In genomic region chr6:116287668-116288282, GRCh38 we compare ENCODE assay signal across 7 cellular contexts. TPM values are rescaled to one million over a fixed set of nuclear protein-coding genes. Genes with fewer than 3 reads are reported as not detected.
DNase-seq lines count a peak whose midpoint lies in the region; ATAC-seq and TF ChIP-seq lines count a peak whose summit lies in the region.

No MANE protein-coding gene starts in this region.

- no peaks in the 10 kb centered on the region for H4K20me1 ChIP-seq in HCT116 (ENCODE audit: insufficient read depth)

- no peaks in the 10 kb centered on the region for H3K79me2 ChIP-seq in HCT116 (ENCODE audit: insufficient read depth, low read length)

- no peaks in the 10 kb centered on the region for H3K9me2 ChIP-seq in HCT116 (ENCODE audit: insufficient read depth)

- no peak overlapping the region for H3K9ac ChIP-seq in HCT116 (ENCODE audit: low read length)

- RAD21 ChIA-PET in HCT116 (lab: Charles Lee; ENCODE audit: low non-redundant PET in 1 of 2, low total read pairs in 2 of 2, uncharacterized antibody in 2 of 2, unreplicated experiment in 2 of 2), result interaction anchor here in 1 of 2 experiments (0.9 kb wide), 1 partner anchor 274 kb away, joined by 5 read pairs; no protein-coding TSS in a partner anchor

- H2AFZ ChIP-seq in HCT116 (ENCODE audit: low read depth, low read length, poor library complexity, severe bottlenecking), result no peak overlapping the region

- H3K4me2 ChIP-seq in HCT116 (ENCODE audit: low read length), result no peak overlapping the region

- POLR2A ChIA-PET in HCT116 (lab: Charles Lee), result interaction anchor here (0.7 kb wide), 2 partner anchors 8 to 273 kb away, joined by 3 to 4 read pairs; partner anchors contain the start of gene TSPYL1

- DNase-seq in GM03348 (ENCODE audit: low spot score) (peak; percentile 39), HCT116 (ENCODE audit: low read depth, low spot score) (peak; percentile 51), NCI-H774 (lab: John Stamatoyannopoulos, UW) (peak; percentile 40), cardiac fibroblast (ENCODE audit: low read depth in 2 of 2) (peak; percentile 78 to 81), right lobe of liver (no peak)

- BruUV-seq in HCT116 (replicated peaks; lab: Mats Ljungman, UMichigan), result no TSS peak

- 72% methylated on average over 2 of the region's 2 CpGs for WGBS in right lobe of liver (ENCODE audit: insufficient coverage, low coverage, low lambda C conversion rate, missing lambda C conversion rate)

- CTCF ChIA-PET in HCT116 (lab: Charles Lee), result interaction anchor here (0.6 to 2.3 kb wide), 31 partner anchors 8 to 357 kb away, joined by 3 to 26 read pairs (median 4); partner anchors contain the start of genes CALHM5, DSE and TSPYL1

- H3K4me1 ChIP-seq in HCT116 (ENCODE audit: control insufficient read depth in 1 of 2, insufficient read depth in 2 of 2, low read length in 2 of 2) (no peaks in the 10 kb centered on the region), right lobe of liver (no peaks in the 10 kb centered on the region)

- no peak for TF ChIP-seq POLR2A in HCT116 (IDR thresholded peaks at IDR 0.05; ENCODE audit: borderline replicate concordance, extremely low read depth, insufficient read depth, insufficient read length)
- TF ChIP-seq POLR2A in right lobe of liver (IDR thresholded peaks at IDR 0.05), result no peak

- intact Hi-C loops in HCT116 (cut with micrococcal nuclease) (loop anchor here (1.0 to 5.0 kb wide), 3 partner anchors 245 to 560 kb away; no protein-coding TSS in a partner anchor), right lobe of liver (cut with DNase I) (no loop called here)

- TF ChIP-seq CTCF in HCT116 (IDR thresholded peaks at IDR 0.05 in 2 of 3, conservative IDR thresholded peaks at IDR 0.05 in 1 of 3; ENCODE audit: borderline replicate concordance in 1 of 3, insufficient read depth in 1 of 3, low read depth in 2 of 3, low read length in 2 of 3) (peak; percentile 77 to 85 (median 80)), cardiac fibroblast (IDR thresholded peaks at IDR 0.05; ENCODE audit: low read depth, low read length) (peak; percentile 77), right lobe of liver (IDR thresholded peaks at IDR 0.05) (peak; percentile 87 to 90 (median 88))

- ATAC-seq in HCT116 (peak; percentile 84), right lobe of liver (peak; percentile 85 to 95 (median 88)), HG03108 (IDR thresholded peaks at IDR 0.05; ENCODE audit: unreplicated experiment) (no peak), GM18867 (IDR thresholded peaks at IDR 0.05; ENCODE audit: unreplicated experiment) (no peak)

- H3K4me3 ChIP-seq in HCT116 (replicated peaks in 1 of 2; ENCODE audit: low read depth in 1 of 2, low read length in 2 of 2) (no peak overlapping the region), cardiac fibroblast (replicated peaks in 1 of 2; ENCODE audit: low read depth in 2 of 2, low read length in 2 of 2) (no peak overlapping the region), right lobe of liver (no peak overlapping the region)

- no peak overlapping the region for H3K27ac ChIP-seq in HCT116 (ENCODE audit: low read depth, low read length)
- H3K27ac ChIP-seq in right lobe of liver, result no peak overlapping the region

- H3K36me3 ChIP-seq in HCT116 (ENCODE audit: control insufficient read depth in 1 of 2, insufficient read depth in 2 of 2, low read length in 2 of 2) (no peaks in the 10 kb centered on the region), right lobe of liver (no peaks in the 10 kb centered on the region)

- H3K27me3 ChIP-seq in HCT116 (ENCODE audit: insufficient read depth, low read length) (no peaks in the 10 kb centered on the region), right lobe of liver (no peaks in the 10 kb centered on the region)

- H3K9me3 ChIP-seq in HCT116 (ENCODE audit: control insufficient read depth in 1 of 2, insufficient read depth in 1 of 2, low read depth in 1 of 2, low read length in 2 of 2) (no peaks in the 10 kb centered on the region), right lobe of liver (no peaks in the 10 kb centered on the region)

- TF ChIP-seq RAD21 in HCT116 (IDR thresholded peaks at IDR 0.05; ENCODE audit: low read depth), result peak; percentile 89

TF ChIP-seq in HCT116, 20 proteins besides CTCF, POLR2A, EP300 and RAD21:
- TF ChIP-seq ZNF274 (IDR thresholded peaks at IDR 0.05; ENCODE audit: low read depth, low read length) (no peak), ZBTB33 (IDR thresholded peaks at IDR 0.05; ENCODE audit: extremely low read depth, insufficient replicate concordance, low read length) (no peak), CBX3 (IDR thresholded peaks at IDR 0.05; ENCODE audit: low read depth) (no peak), SIN3A (IDR thresholded peaks at IDR 0.05; ENCODE audit: low read depth) (no peak), SRF (IDR thresholded peaks at IDR 0.05; ENCODE audit: low read depth) (no peak), ZFX (IDR thresholded peaks at IDR 0.05) (no peak), TCF7L2 (IDR thresholded peaks at IDR 0.05; ENCODE audit: borderline replicate concordance, extremely low read depth, insufficient read depth, insufficient read length) (no peak), EGR1 (IDR thresholded peaks at IDR 0.05; ENCODE audit: low read depth) (no peak), ATF3 (IDR thresholded peaks at IDR 0.05) (no peak), YY1 (IDR thresholded peaks at IDR 0.05; ENCODE audit: extremely low read depth, insufficient replicate concordance, low read depth, low read length) (no peak)
TF ChIP-seq in HCT116: peak in this region for 0.

RNA-seq across cellular contexts. Expression of gene TSPYL1, which starts 8.0 kb away (rescaled TPM):
- total RNA-seq in HCT116 (2021; ENCODE audit: unreplicated experiment) (70.3 TPM), right lobe of liver (10 to 100 TPM; 29.1 to 70.4 (median 50.9) TPM)
- 37.3 and 38.5 TPM in 2 replicates for polyA plus RNA-seq in HCT116 (2012)

RNA-seq across cellular contexts. Expression of gene TSPYL4, which starts 33.9 kb away (rescaled TPM):
- total RNA-seq in HCT116 (2021; ENCODE audit: unreplicated experiment) (5.4 TPM), right lobe of liver (1 to 10 TPM; 2.7 to 8.5 (median 3.5) TPM)
- 3.6 and 5.1 TPM in 2 replicates for polyA plus RNA-seq in HCT116 (2012)

Comparison
In these comparisons a context has a peak if more than half of its experiments do, and no peak if none do; other contexts are left out.
1. DNase-seq: peak in GM03348 (single experiment), HCT116 (single experiment), NCI-H774 (single experiment) and cardiac fibroblast (2 of 2); none in right lobe of liver (0 of 3).
2. ATAC-seq: peak in HCT116 (single experiment) and right lobe of liver (4 of 4); none in HG03108 (single experiment) and GM18867 (single experiment).
3. Peak in every context shown above with its lines, with median percentiles within 50 percentile points of each other: CTCF ChIP-seq.